Comparison of ENCODE assay signal across 8 cellular contexts in genomic region chr2:126658316-126658909, GRCh38. TPM values are rescaled to one million over a fixed set of nuclear protein-coding genes. Genes with fewer than 3 reads are reported as not detected.
DNase-seq lines count a peak whose midpoint lies in the region; ATAC-seq and TF ChIP-seq lines count a peak whose summit lies in the region.

No MANE protein-coding gene starts in this region.

- H3K79me1 ChIP-seq in trophoblast cell (ENCODE audit: low read length), result peaks cover 22% of the 10 kb centered on the region

- no peak overlapping the region for H3K23ac ChIP-seq in trophoblast cell (ENCODE audit: low read length)

- H3K9me3 Mint-ChIP-seq in Calu3 (ENCODE audit: low read depth, unreplicated experiment), result peaks cover 4% of the 10 kb centered on the region

- ATAC-seq in GM18873 (IDR thresholded peaks at IDR 0.05; ENCODE audit: low FRiP score, unreplicated experiment) (peak; percentile 2), HG02981 (IDR thresholded peaks at IDR 0.05; ENCODE audit: unreplicated experiment) (peak; percentile 8)

- no peak overlapping the region for H2BK120ac ChIP-seq in trophoblast cell (ENCODE audit: insufficient read depth, low read length, poor library complexity)

- H3K4ac ChIP-seq in trophoblast cell (ENCODE audit: low read depth, low read length), result no peak overlapping the region

- H3K9ac ChIP-seq in trophoblast cell (ENCODE audit: low read length), result no peak overlapping the region

- H4K12ac ChIP-seq in trophoblast cell (ENCODE audit: low read depth, low read length), result no peak overlapping the region

- H3K27ac Mint-ChIP-seq in Calu3 (ENCODE audit: unreplicated experiment), result no peak overlapping the region

- no peak overlapping the region for H2AK5ac ChIP-seq in trophoblast cell (ENCODE audit: low read length)

- no peak overlapping the region for H4K91ac ChIP-seq in trophoblast cell (ENCODE audit: low read depth, low read length)

- no peaks in the 10 kb centered on the region for H3K36me3 Mint-ChIP-seq in Calu3 (ENCODE audit: insufficient read depth, unreplicated experiment)

- H3K4me3 ChIP-seq in breast epithelium (peak overlapping the region in 2 of 3 donors; percentile 73 to 74), trophoblast cell (ENCODE audit: low read depth, low read length) (no peak overlapping the region)

- H2BK12ac ChIP-seq in trophoblast cell (ENCODE audit: low read length), result peak overlapping the region; percentile 19

- no TSS peak for BruUV-seq in Calu3 (replicated peaks; lab: Mats Ljungman, UMichigan)

- H3K18ac ChIP-seq in trophoblast cell (ENCODE audit: low read length), result no peak overlapping the region

- no peak overlapping the region for H2AFZ ChIP-seq in trophoblast cell (ENCODE audit: insufficient read depth, low read length, poor library complexity)

- H3K4me2 ChIP-seq in trophoblast cell (ENCODE audit: low read length), result peak overlapping the region; percentile 21

- no peaks in the 10 kb centered on the region for H3K27me3 Mint-ChIP-seq in Calu3 (ENCODE audit: unreplicated experiment)

- no peak for TF ChIP-seq POLR2A in breast epithelium (IDR thresholded peaks at IDR 0.05)

- no peaks in the 10 kb centered on the region for H3K4me1 ChIP-seq in breast epithelium
- H3K4me1 ChIP-seq in trophoblast cell (ENCODE audit: control insufficient read depth in 1 of 2, insufficient read depth in 2 of 2, low read length in 2 of 2), result peaks cover 22 to 27% of the 10 kb centered on the region in 2 experiments

- H3K9me3 ChIP-seq in breast epithelium, result no peaks in the 10 kb centered on the region
- peaks cover 2% of the 10 kb centered on the region for H3K9me3 ChIP-seq in trophoblast cell (ENCODE audit: insufficient read depth, low read depth, low read length)

- H3K36me3 ChIP-seq in breast epithelium, result no peaks in the 10 kb centered on the region
- H3K36me3 ChIP-seq in trophoblast cell (ENCODE audit: control insufficient read depth in 1 of 2, insufficient read depth in 2 of 2, low read length in 2 of 2), result peaks cover 0 to 3% of the 10 kb centered on the region in 2 experiments

- H3K27me3 ChIP-seq in breast epithelium, result no peaks in the 10 kb centered on the region
- no peaks in the 10 kb centered on the region for H3K27me3 ChIP-seq in trophoblast cell (ENCODE audit: insufficient read depth, low read length)

- H3K27ac ChIP-seq in breast epithelium (peak overlapping the region; percentile 91 to 97), trophoblast cell (ENCODE audit: low read depth, low read length) (peak overlapping the region; percentile 62)

- H3K4me3 Mint-ChIP-seq in Calu3 (ENCODE audit: low read depth, unreplicated experiment), result no peak overlapping the region

- no CpG with 5 or more reads among the region's 2 CpGs for WGBS in trophoblast cell (ENCODE audit: extremely low coverage, insufficient coverage, insufficient read length)

- H3K79me2 ChIP-seq in trophoblast cell (ENCODE audit: control insufficient read depth, insufficient read depth, low read length, poor library complexity), result peaks cover 3% of the 10 kb centered on the region

- H3K14ac ChIP-seq in trophoblast cell (ENCODE audit: low read length), result no peak overlapping the region

- intact Hi-C loops in breast epithelium (cut with DNase I; ENCODE audit: low total_unique reads) (no loop called here), Calu3 (cut with micrococcal nuclease; ENCODE audit: unreplicated experiment) (no loop called here)

- no peak overlapping the region for H4K8ac ChIP-seq in trophoblast cell (ENCODE audit: low read depth, low read length)

- TF ChIP-seq CTCF in breast epithelium (IDR thresholded peaks at IDR 0.05) (no peak), Calu3 (IDR thresholded peaks at IDR 0.05; ENCODE audit: unreplicated experiment) (no peak)

- DNase-seq in breast epithelium (ENCODE audit: low spot score in 2 of 2) (no peak), trophoblast cell (no peak), SHP77 treated with DMSO at 0.1 percent for 48 hours (lab: John Stamatoyannopoulos, UW) (no peak), Calu3 (no peak), SKM-1 (lab: John Stamatoyannopoulos, UW; ENCODE audit: unreplicated experiment) (no peak)
- no peak for DNase-seq in effector CD4-positive, alpha-beta T cell

- H3K4me1 Mint-ChIP-seq in Calu3 (ENCODE audit: low read depth, unreplicated experiment), result no peaks in the 10 kb centered on the region

- CTCF ChIA-PET in Calu3 (lab: Charles Lee), result no interaction called here

- H2BK5ac ChIP-seq in trophoblast cell (ENCODE audit: low read depth, low read length, poor library complexity), result peak overlapping the region; percentile 26

RNA-seq across cellular contexts. Expression of gene GYPC, which starts 2.5 kb away (rescaled TPM):
- total RNA-seq in breast epithelium (100 to 1,000 TPM in 2 of 3 donors, 10 to 100 TPM in 1; 61.6 to 181 (median 127) TPM), Calu3 (2022) (not detected in 2 replicates)
- polyA plus RNA-seq in trophoblast cell (2013), result 19.7 and 22.6 TPM in 2 replicates

Comparison
In these comparisons a context has a peak if more than half of its experiments do, and no peak if none do; other contexts are left out.
1. RNA of gene GYPC, which starts 2.5 kb away (total RNA-seq): 61.6 to 181 TPM in breast epithelium; not detected in Calu3; every median in the first group is over 10 times any median in the second.